In genomic region chr12:94622475-94622874, GRCh38 we compare ENCODE assay signal across 10 cellular contexts. TPM values are rescaled to one million over a fixed set of nuclear protein-coding genes. Genes with fewer than 3 reads are reported as not detected.
DNase-seq lines count a peak whose midpoint lies in the region; ATAC-seq and TF ChIP-seq lines count a peak whose summit lies in the region.
"Had no signal": no experiment of that assay in that cellular context is flagged by ENCODE, and none has a peak within 500 bp of the region (broad histone marks: within the 10 kb centered on the region; RNA-seq: fewer than 3 reads in every experiment).

No MANE protein-coding gene starts in this region.

- intact Hi-C loops in thyroid gland (cut with DNase I): no loop called here

- peak overlapping the region; percentile 75 for H3K4me3 Mint-ChIP-seq in activated naive CD4-positive, alpha-beta T cell treated with anti-CD3 and anti-CD28 coated beads, Interleukin-2, amount 50 U/mL, for 24 hours
- H3K4me3 Mint-ChIP-seq in activated naive CD8-positive, alpha-beta T cell treated with anti-CD3 and anti-CD28 coated beads, Interleukin-2, amount 50 U/mL, for 24 hours: peak overlapping the region; percentile 54

- no peaks in the 10 kb centered on the region for H3K27me3 ChIP-seq in thyroid gland
- H3K27me3 ChIP-seq: tibial nerve had no signal

- H3K9me3 Mint-ChIP-seq in activated naive CD4-positive, alpha-beta T cell treated with anti-CD3 and anti-CD28 coated beads, Interleukin-2, amount 50 U/mL, for 24 hours: no peaks in the 10 kb centered on the region
- H3K9me3 Mint-ChIP-seq in activated naive CD8-positive, alpha-beta T cell treated with anti-CD3 and anti-CD28 coated beads, Interleukin-2, amount 50 U/mL, for 24 hours: peaks cover 5% of the 10 kb centered on the region

- H3K36me3 ChIP-seq in thyroid gland: no peaks in the 10 kb centered on the region
- H3K36me3 ChIP-seq: tibial nerve had no signal

- TF ChIP-seq CTCF in thyroid gland (IDR thresholded peaks at IDR 0.05): no peak

- no peak for ATAC-seq in activated naive CD8-positive, alpha-beta T cell treated with anti-CD3 and anti-CD28 coated beads, Interleukin-2, amount 50 U/mL, for 24 hours
- ATAC-seq in GM21576 (IDR thresholded peaks at IDR 0.05; ENCODE audit: unreplicated experiment): no peak

- H3K27ac ChIP-seq in thyroid gland: peak overlapping the region; percentile 44 to 70 (median 56)

- no peak for DNase-seq in activated naive CD4-positive, alpha-beta T cell (lab: John Stamatoyannopoulos, UW)
- DNase-seq in activated naive CD8-positive, alpha-beta T cell treated with anti-CD3 and anti-CD28 coated beads, Interleukin-2, amount 50 U/mL, for 24 hours: no peak
- DNase-seq in kidney glomerular epithelial cell (lab: John Stamatoyannopoulos, UW) (peak; percentile 14), thyroid gland (no peak), NCI-H1930 (lab: John Stamatoyannopoulos, UW) (no peak)
- no peak for DNase-seq in activated effector memory CD4-positive, alpha-beta T cell treated with Interleukin-2 at 50 U/mL for 16 hours
- DNase-seq: activated CD4-positive, alpha-beta T cell treated with anti-CD3 and anti-CD28 coated beads for 1 hour had no signal

- no peak overlapping the region for H3K4me3 ChIP-seq in thyroid gland (replicated peaks in 1 of 3)

- TF ChIP-seq POLR2A in thyroid gland (IDR thresholded peaks at IDR 0.05): no peak

- H3K4me1 Mint-ChIP-seq in activated naive CD4-positive, alpha-beta T cell treated with anti-CD3 and anti-CD28 coated beads, Interleukin-2, amount 50 U/mL, for 24 hours: peaks cover 16% of the 10 kb centered on the region
- H3K4me1 Mint-ChIP-seq in activated naive CD8-positive, alpha-beta T cell treated with anti-CD3 and anti-CD28 coated beads, Interleukin-2, amount 50 U/mL, for 24 hours: peaks cover 26% of the 10 kb centered on the region

- peaks cover 21 to 27% of the 10 kb centered on the region in 2 donors for H3K4me1 ChIP-seq in thyroid gland

- no peak overlapping the region for H3K27ac Mint-ChIP-seq in activated naive CD4-positive, alpha-beta T cell treated with anti-CD3 and anti-CD28 coated beads, Interleukin-2, amount 50 U/mL, for 24 hours
- peak overlapping the region; percentile 71 for H3K27ac Mint-ChIP-seq in activated naive CD8-positive, alpha-beta T cell treated with anti-CD3 and anti-CD28 coated beads, Interleukin-2, amount 50 U/mL, for 24 hours

- no peaks in the 10 kb centered on the region for H3K36me3 Mint-ChIP-seq in activated naive CD4-positive, alpha-beta T cell treated with anti-CD3 and anti-CD28 coated beads, Interleukin-2, amount 50 U/mL, for 24 hours
- no peaks in the 10 kb centered on the region for H3K36me3 Mint-ChIP-seq in activated naive CD8-positive, alpha-beta T cell treated with anti-CD3 and anti-CD28 coated beads, Interleukin-2, amount 50 U/mL, for 24 hours (ENCODE audit: low read depth)

- no peaks in the 10 kb centered on the region for H3K9me3 ChIP-seq in thyroid gland
- H3K9me3 ChIP-seq: tibial nerve had no signal

- no peaks in the 10 kb centered on the region for H3K27me3 Mint-ChIP-seq in activated naive CD4-positive, alpha-beta T cell treated with anti-CD3 and anti-CD28 coated beads, Interleukin-2, amount 50 U/mL, for 24 hours
- peaks cover 3% of the 10 kb centered on the region for H3K27me3 Mint-ChIP-seq in activated naive CD8-positive, alpha-beta T cell treated with anti-CD3 and anti-CD28 coated beads, Interleukin-2, amount 50 U/mL, for 24 hours

- 37 to 43% methylated on average over 4 of the region's 4 CpGs for WGBS in thyroid gland, 2 donors

RNA-seq across cellular contexts. Expression of gene TMCC3, which starts 27.9 kb away (rescaled TPM):
- 10 to 100 TPM; 15.0 to 25.6 (median 19.3) TPM for total RNA-seq in thyroid gland
